In the genomic region with DNA sequence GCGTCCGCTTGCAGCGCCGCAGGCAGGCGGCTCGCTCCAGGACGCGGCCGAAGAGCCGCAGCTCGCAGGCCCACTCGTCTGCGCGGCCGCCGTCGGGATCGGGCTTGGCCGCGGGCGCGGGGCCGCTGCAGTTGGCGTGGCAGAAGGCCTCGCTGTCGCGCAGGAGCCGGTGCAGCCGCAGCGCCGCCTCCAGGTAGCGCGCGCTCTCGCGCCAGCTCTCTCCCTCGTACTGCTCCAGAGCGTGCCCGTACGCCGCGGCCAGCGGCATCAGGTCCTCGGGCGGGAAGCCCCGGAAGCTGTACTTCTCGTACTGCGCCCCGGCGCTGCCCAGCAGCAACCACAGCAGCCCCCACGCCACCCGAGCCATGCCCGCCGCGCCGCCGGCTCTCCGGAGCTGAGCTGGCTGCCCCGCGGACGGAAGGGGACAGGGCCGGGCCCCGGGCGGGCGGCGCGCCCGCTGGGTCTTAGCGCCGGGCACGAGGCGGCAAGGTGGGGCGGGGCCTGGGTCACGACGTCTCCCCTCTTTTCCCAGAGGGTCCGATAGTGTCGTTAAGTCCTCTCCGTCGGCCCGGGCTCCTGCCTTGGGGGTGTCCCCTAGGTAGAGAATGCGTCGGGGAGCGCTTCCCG, we compare ENCODE assay signal across 8 cellular contexts. TPM values are rescaled to one million over a fixed set of nuclear protein-coding genes. Genes with fewer than 3 reads are reported as not detected.
DNase-seq lines count a peak whose midpoint lies in the region; ATAC-seq and TF ChIP-seq lines count a peak whose summit lies in the region.

A gene with protein sequence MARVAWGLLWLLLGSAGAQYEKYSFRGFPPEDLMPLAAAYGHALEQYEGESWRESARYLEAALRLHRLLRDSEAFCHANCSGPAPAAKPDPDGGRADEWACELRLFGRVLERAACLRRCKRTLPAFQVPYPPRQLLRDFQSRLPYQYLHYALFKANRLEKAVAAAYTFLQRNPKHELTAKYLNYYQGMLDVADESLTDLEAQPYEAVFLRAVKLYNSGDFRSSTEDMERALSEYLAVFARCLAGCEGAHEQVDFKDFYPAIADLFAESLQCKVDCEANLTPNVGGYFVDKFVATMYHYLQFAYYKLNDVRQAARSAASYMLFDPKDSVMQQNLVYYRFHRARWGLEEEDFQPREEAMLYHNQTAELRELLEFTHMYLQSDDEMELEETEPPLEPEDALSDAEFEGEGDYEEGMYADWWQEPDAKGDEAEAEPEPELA (minus strand): TSS at position 401 of the 627 bp plus-strand sequence. CDS start 34 bp downstream, at position 367.

- H3K9me2 ChIP-seq in SK-N-SH: no peaks in the 10 kb centered on the region

- POLR2A ChIA-PET in SK-N-SH (lab: Yijun Ruan, JAX): interaction anchor here (0.6 to 2.4 kb wide), 5 partner anchors 25 to 1387 kb away, joined by 3 to 12 read pairs (median 4); a partner anchor contains a TSS

- DNase-seq in BE2C (peak; percentile 88), SK-N-SH (peak; percentile 94), glomerular endothelial cell (ENCODE audit: extremely low read depth, low read depth, low spot score) (no peak), occipital lobe (lab: John Stamatoyannopoulos, UW) (peak; percentile 73), superior temporal gyrus (ENCODE audit: extremely low spot score) (peak; percentile 71)

- peak within 1 kb of the TSS; percentile 99 for H3K4me3 ChIP-seq in BE2C (ENCODE audit: low read depth, low read length)
- peak within 1 kb of the TSS; percentile 75 to 93 for H3K4me3 ChIP-seq in SK-N-SH (ENCODE audit: low read depth in 2 of 2, low read length in 1 of 2)

- WGBS in SK-N-SH (ENCODE audit: low lambda C conversion rate): 0% methylated on average over 27 of the region's 84 CpGs

- H2AFZ ChIP-seq in SK-N-SH (ENCODE audit: low read depth): peak within 1 kb of the TSS; percentile 92

- H3K36me3 ChIP-seq in BE2C: peaks cover 22% of the 10 kb centered on the region
- peaks cover 2 to 10% of the 10 kb centered on the region in 2 experiments for H3K36me3 ChIP-seq in SK-N-SH (replicated peaks in 1 of 2; ENCODE audit: control insufficient read depth in 1 of 2, insufficient read depth in 2 of 2, low read length in 1 of 2)

- peak; percentile 44; the same call in 1 of the 2 replicates for TF ChIP-seq RAD21 in SK-N-SH (IDR thresholded peaks at IDR 0.05; ENCODE audit: low read length)

- peak within 1 kb of the TSS; percentile 91 for H3K4me3 Mint-ChIP-seq in activated naive CD4-positive, alpha-beta T cell treated with anti-CD3 and anti-CD28 coated beads, Interleukin-2, amount 50 U/mL, for 24 hours

- H3K27me3 Mint-ChIP-seq in activated naive CD4-positive, alpha-beta T cell treated with anti-CD3 and anti-CD28 coated beads, Interleukin-2, amount 50 U/mL, for 24 hours: no peaks in the 10 kb centered on the region

- ATAC-seq in GM19455 (IDR thresholded peaks at IDR 0.05; ENCODE audit: unreplicated experiment): peak; percentile 59

- peak within 1 kb of the TSS; percentile 88 for H3K27ac Mint-ChIP-seq in activated naive CD4-positive, alpha-beta T cell treated with anti-CD3 and anti-CD28 coated beads, Interleukin-2, amount 50 U/mL, for 24 hours

- peaks cover 72% of the 10 kb centered on the region for H3K79me2 ChIP-seq in SK-N-SH (ENCODE audit: insufficient read depth)

- CTCF ChIA-PET in SK-N-SH (lab: Yijun Ruan, JAX): interaction anchor here (0.6 to 20.2 kb wide), 29 partner anchors 9 to 307 kb away, joined by 3 to 405 read pairs (median 4); a partner anchor contains a TSS

- H3K4me1 Mint-ChIP-seq in activated naive CD4-positive, alpha-beta T cell treated with anti-CD3 and anti-CD28 coated beads, Interleukin-2, amount 50 U/mL, for 24 hours: peaks cover 26% of the 10 kb centered on the region

- H4K20me1 ChIP-seq in SK-N-SH (ENCODE audit: insufficient read depth): peaks cover 13% of the 10 kb centered on the region

- H3K27me3 ChIP-seq in BE2C: no peaks in the 10 kb centered on the region
- no peaks in the 10 kb centered on the region for H3K27me3 ChIP-seq in SK-N-SH (ENCODE audit: insufficient read depth)

- no peaks in the 10 kb centered on the region for H3K4me1 ChIP-seq in BE2C
- H3K4me1 ChIP-seq in SK-N-SH (ENCODE audit: control insufficient read depth in 1 of 2, insufficient read depth in 2 of 2, low read depth in 1 of 2, low read length in 1 of 2): peaks cover 15 to 24% of the 10 kb centered on the region in 2 experiments; a peak in 2 of 4 replicates

- peak within 1 kb of the TSS; percentile 80 to 87 for H3K27ac ChIP-seq in SK-N-SH (ENCODE audit: low read depth in 2 of 2, low read length in 1 of 2)

- peak in 1 of 2 experiments; percentile 12; a peak in 1 of 4 replicates for TF ChIP-seq EP300 in SK-N-SH (IDR thresholded peaks at IDR 0.05; ENCODE audit: borderline replicate concordance in 1 of 2, low read depth in 1 of 2, low read length in 1 of 2)

- no peaks in the 10 kb centered on the region for H3F3A ChIP-seq in SK-N-SH (replicated peaks; ENCODE audit: insufficient read depth)

- H3K9ac ChIP-seq in SK-N-SH: peak within 1 kb of the TSS; percentile 87

- H3K9me3 Mint-ChIP-seq in activated naive CD4-positive, alpha-beta T cell treated with anti-CD3 and anti-CD28 coated beads, Interleukin-2, amount 50 U/mL, for 24 hours: no peaks in the 10 kb centered on the region

- TF ChIP-seq CTCF in BE2C (IDR thresholded peaks at IDR 0.05; ENCODE audit: low read depth, low read length): peak; percentile 62
- TF ChIP-seq CTCF in LNCAP (IDR thresholded peaks at IDR 0.05): peak; percentile 80
- TF ChIP-seq CTCF in SK-N-SH (IDR thresholded peaks at IDR 0.05): peak; percentile 61

- H3K36me3 Mint-ChIP-seq in activated naive CD4-positive, alpha-beta T cell treated with anti-CD3 and anti-CD28 coated beads, Interleukin-2, amount 50 U/mL, for 24 hours: no peaks in the 10 kb centered on the region

- H3K9me3 ChIP-seq in BE2C (no peaks in the 10 kb centered on the region), SK-N-SH (no peaks in the 10 kb centered on the region)

- peak within 1 kb of the TSS; percentile 99 for H3K4me2 ChIP-seq in SK-N-SH

TF ChIP-seq in SK-N-SH, 30 proteins besides CTCF, POLR2A, EP300 and RAD21 (continues in another document):
- TF ChIP-seq MXI1 (IDR thresholded peaks at IDR 0.05; ENCODE audit: low read depth, low read length): peak; percentile 81
- TF ChIP-seq RFX5 (IDR thresholded peaks at IDR 0.05; ENCODE audit: low read length): no peak
- TF ChIP-seq, protein P1, sequence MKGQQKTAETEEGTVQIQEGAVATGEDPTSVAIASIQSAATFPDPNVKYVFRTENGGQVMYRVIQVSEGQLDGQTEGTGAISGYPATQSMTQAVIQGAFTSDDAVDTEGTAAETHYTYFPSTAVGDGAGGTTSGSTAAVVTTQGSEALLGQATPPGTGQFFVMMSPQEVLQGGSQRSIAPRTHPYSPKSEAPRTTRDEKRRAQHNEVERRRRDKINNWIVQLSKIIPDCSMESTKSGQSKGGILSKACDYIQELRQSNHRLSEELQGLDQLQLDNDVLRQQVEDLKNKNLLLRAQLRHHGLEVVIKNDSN (IDR thresholded peaks at IDR 0.05; ENCODE audit: borderline replicate concordance, low read depth): no peak
- TF ChIP-seq TCF12 (IDR thresholded peaks at IDR 0.05): no peak
- no peak for TF ChIP-seq FOSL2 (IDR thresholded peaks at IDR 0.05; ENCODE audit: borderline replicate concordance, low read depth)
- TF ChIP-seq TAF1 (IDR thresholded peaks at IDR 0.05; ENCODE audit: borderline replicate concordance, low read depth, low read length): peak; percentile 51; the same call in 1 of the 2 replicates
- TF ChIP-seq, protein P2, sequence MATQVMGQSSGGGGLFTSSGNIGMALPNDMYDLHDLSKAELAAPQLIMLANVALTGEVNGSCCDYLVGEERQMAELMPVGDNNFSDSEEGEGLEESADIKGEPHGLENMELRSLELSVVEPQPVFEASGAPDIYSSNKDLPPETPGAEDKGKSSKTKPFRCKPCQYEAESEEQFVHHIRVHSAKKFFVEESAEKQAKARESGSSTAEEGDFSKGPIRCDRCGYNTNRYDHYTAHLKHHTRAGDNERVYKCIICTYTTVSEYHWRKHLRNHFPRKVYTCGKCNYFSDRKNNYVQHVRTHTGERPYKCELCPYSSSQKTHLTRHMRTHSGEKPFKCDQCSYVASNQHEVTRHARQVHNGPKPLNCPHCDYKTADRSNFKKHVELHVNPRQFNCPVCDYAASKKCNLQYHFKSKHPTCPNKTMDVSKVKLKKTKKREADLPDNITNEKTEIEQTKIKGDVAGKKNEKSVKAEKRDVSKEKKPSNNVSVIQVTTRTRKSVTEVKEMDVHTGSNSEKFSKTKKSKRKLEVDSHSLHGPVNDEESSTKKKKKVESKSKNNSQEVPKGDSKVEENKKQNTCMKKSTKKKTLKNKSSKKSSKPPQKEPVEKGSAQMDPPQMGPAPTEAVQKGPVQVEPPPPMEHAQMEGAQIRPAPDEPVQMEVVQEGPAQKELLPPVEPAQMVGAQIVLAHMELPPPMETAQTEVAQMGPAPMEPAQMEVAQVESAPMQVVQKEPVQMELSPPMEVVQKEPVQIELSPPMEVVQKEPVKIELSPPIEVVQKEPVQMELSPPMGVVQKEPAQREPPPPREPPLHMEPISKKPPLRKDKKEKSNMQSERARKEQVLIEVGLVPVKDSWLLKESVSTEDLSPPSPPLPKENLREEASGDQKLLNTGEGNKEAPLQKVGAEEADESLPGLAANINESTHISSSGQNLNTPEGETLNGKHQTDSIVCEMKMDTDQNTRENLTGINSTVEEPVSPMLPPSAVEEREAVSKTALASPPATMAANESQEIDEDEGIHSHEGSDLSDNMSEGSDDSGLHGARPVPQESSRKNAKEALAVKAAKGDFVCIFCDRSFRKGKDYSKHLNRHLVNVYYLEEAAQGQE (IDR thresholded peaks at IDR 0.05; ENCODE audit: low read depth, low read length): no peak
- TF ChIP-seq TEAD4 (IDR thresholded peaks at IDR 0.05; ENCODE audit: borderline replicate concordance, insufficient read depth): no peak
- TF ChIP-seq FOXJ3 (CRISPR knock-in tag; IDR thresholded peaks at IDR 0.05): no peak
- no peak for TF ChIP-seq SIN3A (IDR thresholded peaks at IDR 0.05; ENCODE audit: borderline replicate concordance, low read depth, low read length)
- no peak for TF ChIP-seq RXRA (IDR thresholded peaks at IDR 0.05; ENCODE audit: borderline replicate concordance, low read depth)

RNA-seq across cellular contexts. Expression of the gene that starts here (rescaled TPM):
- polyA plus RNA-seq in BE2C (2012; ENCODE audit: insufficient read depth, insufficient read length, low read depth): 206 TPM
- polyA plus RNA-seq in SK-N-SH (2012; rRNA removed): 55.5 and 88.3 TPM in 2 replicates
- polyA plus RNA-seq in SK-N-SH (2012; cell fraction: cytosol; rRNA removed): 48.3 and 54.1 TPM in 2 replicates
- 32.4 and 41.1 TPM in 2 replicates for polyA plus RNA-seq in SK-N-SH (2012; cell fraction: nucleus; rRNA removed)
- total RNA-seq in glomerular endothelial cell (63.0 and 85.1 TPM in 2 replicates), occipital lobe (10.3 TPM)
